1 cellular context compared by ENCODE assay signal in the genomic region with DNA sequence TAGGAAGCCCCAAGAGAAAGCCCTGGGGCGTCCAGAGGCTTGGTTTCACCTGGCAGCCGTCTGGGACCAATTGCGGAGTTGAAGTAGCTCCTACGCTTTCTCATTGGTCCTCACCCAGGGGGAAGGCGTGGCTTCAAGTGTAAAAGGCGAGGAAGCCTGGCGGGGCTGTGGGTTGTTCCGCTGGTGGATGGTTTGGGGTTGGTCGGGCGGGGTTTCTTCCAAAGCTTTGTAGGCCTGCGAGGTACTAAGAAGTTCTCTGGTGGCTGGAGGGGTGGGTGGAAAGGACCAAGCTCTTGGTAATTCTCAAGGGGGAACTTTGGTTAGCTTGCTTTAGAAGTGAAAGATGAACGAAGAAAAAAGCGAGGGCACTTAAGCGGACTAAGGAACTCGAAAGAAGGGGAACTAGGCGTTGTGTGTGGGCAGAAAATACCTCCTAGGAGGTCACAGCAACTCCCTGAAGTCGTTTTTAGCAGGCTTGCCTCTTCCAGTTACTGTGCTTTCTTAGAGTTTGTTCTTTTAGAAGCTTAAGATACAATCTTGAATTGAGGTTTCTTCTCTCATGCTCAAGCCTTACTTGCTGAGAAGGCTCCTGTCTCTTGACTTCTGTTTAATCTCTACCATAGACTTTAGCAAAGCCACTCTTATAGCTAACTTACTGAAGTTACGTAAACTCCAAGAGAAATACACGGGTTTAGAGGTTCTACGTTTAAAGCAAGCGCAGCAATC.
TF ChIP-seq lines count a peak whose summit lies in the region.

No MANE protein-coding gene starts in this region.

TF ChIP-seq in HepG2, 621 proteins besides CTCF, POLR2A, EP300 and RAD21 (continued from another document):
- TF ChIP-seq MIER3 (CRISPR knock-in tag; IDR thresholded peaks at IDR 0.05; ENCODE audit: borderline replicate concordance): no peak
- TF ChIP-seq, protein P1, sequence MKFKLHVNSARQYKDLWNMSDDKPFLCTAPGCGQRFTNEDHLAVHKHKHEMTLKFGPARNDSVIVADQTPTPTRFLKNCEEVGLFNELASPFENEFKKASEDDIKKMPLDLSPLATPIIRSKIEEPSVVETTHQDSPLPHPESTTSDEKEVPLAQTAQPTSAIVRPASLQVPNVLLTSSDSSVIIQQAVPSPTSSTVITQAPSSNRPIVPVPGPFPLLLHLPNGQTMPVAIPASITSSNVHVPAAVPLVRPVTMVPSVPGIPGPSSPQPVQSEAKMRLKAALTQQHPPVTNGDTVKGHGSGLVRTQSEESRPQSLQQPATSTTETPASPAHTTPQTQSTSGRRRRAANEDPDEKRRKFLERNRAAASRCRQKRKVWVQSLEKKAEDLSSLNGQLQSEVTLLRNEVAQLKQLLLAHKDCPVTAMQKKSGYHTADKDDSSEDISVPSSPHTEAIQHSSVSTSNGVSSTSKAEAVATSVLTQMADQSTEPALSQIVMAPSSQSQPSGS (CRISPR knock-in tag; IDR thresholded peaks at IDR 0.05): no peak
- TF ChIP-seq, protein P2, sequence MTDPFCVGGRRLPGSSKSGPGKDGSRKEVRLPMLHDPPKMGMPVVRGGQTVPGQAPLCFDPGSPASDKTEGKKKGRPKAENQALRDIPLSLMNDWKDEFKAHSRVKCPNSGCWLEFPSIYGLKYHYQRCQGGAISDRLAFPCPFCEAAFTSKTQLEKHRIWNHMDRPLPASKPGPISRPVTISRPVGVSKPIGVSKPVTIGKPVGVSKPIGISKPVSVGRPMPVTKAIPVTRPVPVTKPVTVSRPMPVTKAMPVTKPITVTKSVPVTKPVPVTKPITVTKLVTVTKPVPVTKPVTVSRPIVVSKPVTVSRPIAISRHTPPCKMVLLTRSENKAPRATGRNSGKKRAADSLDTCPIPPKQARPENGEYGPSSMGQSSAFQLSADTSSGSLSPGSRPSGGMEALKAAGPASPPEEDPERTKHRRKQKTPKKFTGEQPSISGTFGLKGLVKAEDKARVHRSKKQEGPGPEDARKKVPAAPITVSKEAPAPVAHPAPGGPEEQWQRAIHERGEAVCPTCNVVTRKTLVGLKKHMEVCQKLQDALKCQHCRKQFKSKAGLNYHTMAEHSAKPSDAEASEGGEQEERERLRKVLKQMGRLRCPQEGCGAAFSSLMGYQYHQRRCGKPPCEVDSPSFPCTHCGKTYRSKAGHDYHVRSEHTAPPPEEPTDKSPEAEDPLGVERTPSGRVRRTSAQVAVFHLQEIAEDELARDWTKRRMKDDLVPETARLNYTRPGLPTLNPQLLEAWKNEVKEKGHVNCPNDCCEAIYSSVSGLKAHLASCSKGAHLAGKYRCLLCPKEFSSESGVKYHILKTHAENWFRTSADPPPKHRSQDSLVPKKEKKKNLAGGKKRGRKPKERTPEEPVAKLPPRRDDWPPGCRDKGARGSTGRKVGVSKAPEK (CRISPR knock-in tag; IDR thresholded peaks at IDR 0.05; ENCODE audit: borderline replicate concordance): no peak
- no peak for TF ChIP-seq DNMT3B (CRISPR knock-in tag; conservative IDR thresholded peaks at IDR 0.05)
- TF ChIP-seq ATM (IDR thresholded peaks at IDR 0.05; ENCODE audit: borderline replicate concordance): no peak
